Comparison of ENCODE assay signal across 5 cellular contexts in the genomic region with DNA sequence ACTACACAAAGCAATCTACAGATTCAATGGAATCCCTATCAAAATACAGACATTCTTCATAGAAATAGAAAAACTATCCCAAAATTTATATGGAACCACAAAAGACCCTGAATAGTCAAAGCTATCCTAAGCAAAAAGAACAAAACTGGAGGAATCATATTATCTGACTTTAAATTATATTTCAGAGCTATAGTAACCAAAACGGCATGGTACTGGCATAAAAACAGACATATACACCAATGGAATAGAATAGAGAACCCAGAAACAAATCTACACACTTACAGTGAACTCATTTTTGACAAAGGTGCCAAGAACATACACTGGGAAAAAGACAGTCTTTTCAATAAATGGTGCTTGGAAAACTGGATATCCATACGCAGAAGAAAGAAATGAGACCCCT. TPM values are rescaled to one million over a fixed set of nuclear protein-coding genes. Genes with fewer than 3 reads are reported as not detected.
"Had no signal": no experiment of that assay in that cellular context is flagged by ENCODE, and none has a peak within 500 bp of the region (broad histone marks: within the 10 kb centered on the region; RNA-seq: fewer than 3 reads in every experiment).

No MANE protein-coding gene starts in this region.

RNA-seq across cellular contexts. Expression of gene IL20, which starts 12.8 kb away (rescaled TPM):
- total RNA-seq: HepG2, HT-29, HT1080, IMR-90 had no signal
- polyA plus RNA-seq: IgD-negative memory B cell, IMR-90 had no signal

RNA-seq across cellular contexts. Expression of gene IL24, which starts 44.6 kb away (rescaled TPM):
- total RNA-seq: HepG2, HT-29 had no signal
- polyA plus RNA-seq: HepG2 had no signal
